12 cellular contexts compared by ENCODE assay signal in the genomic region with DNA sequence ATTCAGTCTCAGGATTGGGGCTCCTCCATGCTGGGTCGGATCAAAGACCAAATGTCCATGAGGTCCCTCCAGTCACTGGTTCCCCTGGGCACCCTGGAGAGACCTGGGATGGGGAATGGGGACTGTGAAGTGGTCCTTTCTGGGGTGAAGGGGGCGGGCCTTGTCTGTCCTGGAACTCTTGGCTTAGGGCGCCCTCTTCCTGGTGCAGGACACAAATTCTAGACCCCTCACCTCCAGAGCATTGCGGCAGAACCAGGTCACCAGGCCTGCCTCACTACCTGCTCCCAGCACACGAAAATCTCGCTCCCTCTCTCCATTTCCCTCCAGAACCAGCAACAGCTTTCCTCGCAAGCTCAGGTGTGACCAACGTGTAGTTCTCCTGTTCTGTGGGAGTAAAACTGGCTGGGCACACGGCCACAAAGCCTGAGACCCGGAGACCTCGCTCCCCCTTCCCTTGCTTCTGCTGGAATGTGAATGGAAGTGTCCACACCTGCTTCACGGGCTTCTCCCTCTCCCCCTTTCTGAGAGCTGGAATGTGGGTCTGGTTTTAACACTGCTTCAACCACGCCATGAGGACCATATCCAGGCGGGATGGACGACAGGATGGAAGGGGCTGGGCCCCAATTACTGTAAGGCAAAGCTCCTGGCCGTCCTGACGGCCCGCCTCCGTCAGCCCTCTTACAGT.
DNase-seq lines count a peak whose midpoint lies in the region; ATAC-seq, FAIRE-seq and TF ChIP-seq lines count a peak whose summit lies in the region.
"Had no signal": no experiment of that assay in that cellular context is flagged by ENCODE, and none has a peak within 500 bp of the region (broad histone marks: within the 10 kb centered on the region; RNA-seq: fewer than 3 reads in every experiment).

No MANE protein-coding gene starts in this region.

- SMC1A ChIA-PET in GM12878 (lab: Charles Lee; ENCODE audit: uncharacterized antibody, unreplicated experiment), result interaction anchor here (1.4 to 1.7 kb wide), 2 partner anchors 9 to 14 kb away, joined by 4 to 5 read pairs; no protein-coding TSS in a partner anchor

- H3K4me1 Mint-ChIP-seq in Calu3 (ENCODE audit: low read depth, unreplicated experiment), result peaks cover 67% of the 10 kb centered on the region

- TF ChIP-seq EP300 in GM12878 (IDR thresholded peaks at IDR 0.05; ENCODE audit: borderline replicate concordance in 1 of 2, control insufficient read depth in 1 of 2, low read depth in 2 of 2, low read length in 2 of 2), result no peak

- POLR2A ChIA-PET in GM12878 (lab: Charles Lee), result interaction anchor here (0.6 kb wide), 1 partner anchor 63 kb away, joined by 3 read pairs; no protein-coding TSS in a partner anchor

- peaks cover 23% of the 10 kb centered on the region for H3K36me3 Mint-ChIP-seq in Calu3 (ENCODE audit: insufficient read depth, unreplicated experiment)

- TF ChIP-seq CTCF in Calu3 (IDR thresholded peaks at IDR 0.05; ENCODE audit: unreplicated experiment) (peak; percentile 34), HFF-Myc (IDR thresholded peaks at IDR 0.05; ENCODE audit: low read depth, low read length, missing control alignments) (peak; percentile 18), GM12878 (IDR thresholded peaks at IDR 0.05 in 2 of 3, conservative IDR thresholded peaks at IDR 0.05 in 1 of 3; ENCODE audit: control insufficient read depth in 2 of 3, extremely low read depth in 1 of 3, insufficient read depth in 1 of 3, low read depth in 3 of 3, low read length in 3 of 3) (peak; percentile 9 to 31 (median 14); a peak in 2 of 6 replicates), tibial artery (IDR thresholded peaks at IDR 0.05) (no peak)

- CTCF ChIA-PET in Calu3 (lab: Charles Lee) (interaction anchor here (0.8 to 2.2 kb wide), 2 partner anchors 10 to 298 kb away, joined by 4 to 12 read pairs; no protein-coding TSS in a partner anchor), GM12878 (lab: Yijun Ruan, JAX) (interaction anchor here (0.8 to 1.0 kb wide), 3 partner anchors 15 to 715 kb away, joined by 3 to 5 read pairs (median 3); no protein-coding TSS in a partner anchor)

- ATAC-seq in GM12878, result 0 out of 3 replicates have a peak, but pooled peaks have one; percentile 9
- ATAC-seq in GM19324 (IDR thresholded peaks at IDR 0.05; ENCODE audit: low FRiP score, unreplicated experiment), result no peak
- ATAC-seq: right cardiac atrium had no signal

- no peak overlapping the region for H3K4me3 ChIP-seq in HFF-Myc (replicated peaks; ENCODE audit: low read depth, low read length)
- no peak overlapping the region for H3K4me3 ChIP-seq in GM12878
- H3K4me3 ChIP-seq in mesodermal cell (ENCODE audit: extremely low read depth, insufficient read depth, low read length, poor library complexity, severe bottlenecking), result no peak overlapping the region
- H3K4me3 ChIP-seq in tibial artery, result no peak overlapping the region

- H3K27me3 ChIP-seq in GM12878 (replicated peaks in 1 of 2; ENCODE audit: control insufficient read depth in 2 of 2, insufficient read depth in 2 of 2, low read length in 1 of 2) (no peaks in the 10 kb centered on the region), tibial artery (no peaks in the 10 kb centered on the region)

- RAD21 ChIA-PET in GM12878 (lab: Charles Lee; ENCODE audit: unreplicated experiment), result no interaction called here

- no peak overlapping the region for H3K9ac ChIP-seq in GM12878 (ENCODE audit: control insufficient read depth, insufficient read depth, low read length)

- in situ Hi-C loops in GM12878 (cut with MboI), result loop anchor here (25.0 kb wide), 1 partner anchor 389 kb away; no protein-coding TSS in a partner anchor

- H3K4me3 Mint-ChIP-seq in Calu3 (ENCODE audit: low read depth, unreplicated experiment), result no peak overlapping the region
- H3K4me3 Mint-ChIP-seq: T-helper 2 cell treated with Interferon-gamma antibody and Interleukin-4, amounts not matched to agents 5 μg/mL and 100 μg/mL, for 36 hours had no signal

- peaks cover 3% of the 10 kb centered on the region for H3K9me3 ChIP-seq in GM12878 (replicated peaks; ENCODE audit: control insufficient read depth, insufficient read depth, low read length)
- no peaks in the 10 kb centered on the region for H3K9me3 ChIP-seq in mesodermal cell (ENCODE audit: control insufficient read depth, low read length)
- no peaks in the 10 kb centered on the region for H3K9me3 ChIP-seq in tibial artery

- BruUV-seq in Calu3 (replicated peaks; lab: Mats Ljungman, UMichigan), result no TSS peak
- BruUV-seq in GM12878 (replicated peaks; lab: Mats Ljungman, UMichigan), result no TSS peak

- 26% methylated on average over 19 of the region's 19 CpGs for WGBS in GM12878 (ENCODE audit: insufficient coverage, insufficient replicate concordance, low lambda C conversion rate, missing lambda C conversion rate)
- 60 to 72% methylated on average over 6 to 14 of the region's 19 CpGs for WGBS in mesodermal cell (ENCODE audit: insufficient coverage in 2 of 2), 2 experiments

- no peak overlapping the region for H3K27ac Mint-ChIP-seq in Calu3 (ENCODE audit: unreplicated experiment)

- H3K27me3 Mint-ChIP-seq in Calu3 (ENCODE audit: unreplicated experiment), result no peaks in the 10 kb centered on the region

- DNase-seq in Calu3 (peak; percentile 55), HFF-Myc (ENCODE audit: extremely low read depth, low read depth) (no peak), GM12878 (ENCODE audit: low read depth, low spot score) (no peak), GM12892 (ENCODE audit: insufficient read length) (no peak), tibial artery (no peak), cerebellar nuclear complex (lab: John Stamatoyannopoulos, UW) (no peak)
- DNase-seq: NCI-H2081 treated with DMSO at 0.1 percent for 48 hours had no signal

- peak; percentile 51 for TF ChIP-seq RAD21 in GM12878 (IDR thresholded peaks at IDR 0.05; ENCODE audit: insufficient read depth, low read depth, low read length)

- H3K9me3 Mint-ChIP-seq in Calu3 (ENCODE audit: low read depth, unreplicated experiment), result no peaks in the 10 kb centered on the region

- H2AFZ ChIP-seq in GM12878 (ENCODE audit: control insufficient read depth, low read depth, low read length), result no peak overlapping the region

- intact Hi-C loops in Calu3 (cut with micrococcal nuclease; ENCODE audit: unreplicated experiment) (no loop called here), GM12878 (cut with micrococcal nuclease; ENCODE audit: unreplicated experiment) (no loop called here), tibial artery (cut with DNase I; ENCODE audit: low total_unique reads) (no loop called here)

- no peaks in the 10 kb centered on the region for H4K20me1 ChIP-seq in GM12878 (ENCODE audit: control insufficient read depth, insufficient read depth)

- no peaks in the 10 kb centered on the region for H3K79me2 ChIP-seq in GM12878 (ENCODE audit: control insufficient read depth, insufficient read depth, low read length)

- H3K27ac ChIP-seq in GM12878 (ENCODE audit: control insufficient read depth, insufficient read depth), result no peak overlapping the region
- peak overlapping the region; percentile 16 for H3K27ac ChIP-seq in mesodermal cell (ENCODE audit: low read depth, low read length, severe bottlenecking)
- no peak overlapping the region for H3K27ac ChIP-seq in tibial artery

- H3K4me2 ChIP-seq in GM12878 (ENCODE audit: control insufficient read depth, insufficient read depth), result no peak overlapping the region

- no peak for FAIRE-seq in GM12878 (lab: Jason Lieb, UNC)
- FAIRE-seq in GM12892 (lab: Jason Lieb, UNC), result no peak
- FAIRE-seq: islet of Langerhans had no signal

- H3K4me1 ChIP-seq in GM12878 (ENCODE audit: control insufficient read depth, insufficient read depth, low read length) (peaks cover 14% of the 10 kb centered on the region), mesodermal cell (ENCODE audit: control insufficient read depth, insufficient read depth, low read length, poor library complexity, severe bottlenecking) (peaks cover 21% of the 10 kb centered on the region), tibial artery (peaks cover 0 to 48% (median 33%) of the 10 kb centered on the region in 4 donors)

- H3K36me3 ChIP-seq in GM12878 (ENCODE audit: control insufficient read depth in 2 of 2, insufficient read depth in 2 of 2, low read length in 1 of 2), result no peaks in the 10 kb centered on the region
- no peaks in the 10 kb centered on the region for H3K36me3 ChIP-seq in mesodermal cell (ENCODE audit: control insufficient read depth, insufficient read depth, low read length)
- H3K36me3 ChIP-seq in tibial artery, result no peaks in the 10 kb centered on the region

- no peak for TF ChIP-seq POLR2A in GM12878 (IDR thresholded peaks at IDR 0.05; ENCODE audit: low read depth, low read length)
- TF ChIP-seq POLR2A in GM12892 (IDR thresholded peaks at IDR 0.05; ENCODE audit: low read depth, low read length), result no peak

TF ChIP-seq in GM12878, 131 proteins besides CTCF, POLR2A, EP300 and RAD21:
- TF ChIP-seq NFYA (IDR thresholded peaks at IDR 0.05; ENCODE audit: borderline replicate concordance, low read depth, low read length) (no peak), SMC3 (IDR thresholded peaks at IDR 0.05; ENCODE audit: borderline replicate concordance, low read length) (peak; percentile 32; the same call in 1 of the 2 replicates), LARP7 (IDR thresholded peaks at IDR 0.05) (no peak), HDAC2 (IDR thresholded peaks at IDR 0.05) (no peak), SMAD5 (IDR thresholded peaks at IDR 0.05; ENCODE audit: low read depth) (no peak)

Comparison
In these comparisons a context has a peak if more than half of its experiments do, and no peak if none do; other contexts are left out.
1. CTCF ChIP-seq: peak in Calu3 (single experiment), HFF-Myc (single experiment) and GM12878 (3 of 3); none in tibial artery (0 of 2).